ENCODE assay signal across 1 cellular context in genomic region chr20:63272105-63273078, GRCh38.
TF ChIP-seq lines count a peak whose summit lies in the region.

ARFGAP1 (plus strand) TSS chr20:63272813; CDS start chr20:63275581, 2,768 bp downstream.

TF ChIP-seq in GM23338, 12 proteins besides CTCF, POLR2A, EP300 and RAD21 (continued from another document):
- TF ChIP-seq REST (IDR thresholded peaks at IDR 0.05; ENCODE audit: unreplicated experiment) = no peak
- TF ChIP-seq ETS1 (IDR thresholded peaks at IDR 0.05) = peak; percentile 72
